In genomic region chr17:18208092-18208491, GRCh38 we compare ENCODE assay signal across 25 cellular contexts.
"Had no signal": no experiment of that assay in that cellular context is flagged by ENCODE, and none has a peak within 500 bp of the region (broad histone marks: within the 10 kb centered on the region; RNA-seq: fewer than 3 reads in every experiment).

No MANE protein-coding gene starts in this region.

- H3K4me1 Mint-ChIP-seq: activated B cell treated with CpG ODN at 0.5 μM for 24 hours; activated T-helper 17 cell treated with anti-CD3 and anti-CD28 coated beads, Interleukin-2, amount 50 U/mL, for 72 hours had no signal

- DNase-seq: activated B cell treated with CpG ODN at 0.5 μM for 24 hours; activated CD4-positive, alpha-beta T cell treated with anti-CD3 and anti-CD28 coated beads for 48 hours; activated CD4-positive, alpha-beta T cell treated with anti-CD3 and anti-CD28 coated beads, Interleukin-2, amount 50 U/mL, for 1 hour; activated CD4-positive, alpha-beta T cell treated with anti-CD3 and anti-CD28 coated beads, Interleukin-2, amount 50 U/mL, for 48 hours; activated CD8-positive, alpha-beta memory T cell treated with anti-CD3 and anti-CD28 coated beads for 24 hours; activated CD8-positive, alpha-beta T cell treated with anti-CD3 and anti-CD28 coated beads for 36 hours; activated effector memory CD4-positive, alpha-beta T cell treated with Interleukin-2 at 50 U/mL for 16 hours; activated gamma-delta T cell treated with Interleukin-2 at 50 U/mL for 16 hours; activated naive CD4-positive, alpha-beta T cell treated with anti-CD3 and anti-CD28 coated beads for 36 hours; activated naive CD8-positive, alpha-beta T cell treated with anti-CD3 and anti-CD28 coated beads, Interleukin-2, amount 10 ng/mL, durations not matched to agents 7 days and 5 days; activated T-cell treated with anti-CD3 and anti-CD28 coated beads, Interleukin-2, amount 50 U/mL, for 4 hours; central memory CD4-positive, alpha-beta T cell; dorsolateral prefrontal cortex; effector memory CD4-positive, alpha-beta T cell; esophagus squamous epithelium; head of caudate nucleus; T-helper 17 cell; T1000; WERI-Rb-1 had no signal

- H3K9me3 Mint-ChIP-seq: activated B cell treated with CpG ODN at 0.5 μM for 24 hours; activated CD8-positive, alpha-beta T cell treated with anti-CD3 and anti-CD28 coated beads for 36 hours; activated naive CD4-positive, alpha-beta T cell treated with anti-CD3 and anti-CD28 coated beads for 36 hours; activated naive CD4-positive, alpha-beta T cell treated with anti-CD3 and anti-CD28 coated beads, Interleukin-2, amount 50 U/mL, for 24 hours; activated naive CD8-positive, alpha-beta T cell treated with anti-CD3 and anti-CD28 coated beads, Interleukin-2, amount 10 ng/mL, durations not matched to agents 7 days and 5 days; activated T-cell treated with anti-CD3 and anti-CD28 coated beads, Interleukin-2, amount 50 U/mL, for 4 hours; activated T-helper 17 cell treated with anti-CD3 and anti-CD28 coated beads, Interleukin-2, amount 50 U/mL, for 72 hours; brain; dendritic cell treated with granulocyte-macrophage colony-stimulating factor and Interleukin-4, amounts not matched to agents 40 ng/mL and 50 ng/mL, for 4 days; T-helper 2 cell treated with Interferon-gamma antibody and Interleukin-4, amounts not matched to agents 5 μg/mL and 100 μg/mL, for 36 hours had no signal

- H3K27ac Mint-ChIP-seq: activated B cell treated with CpG ODN at 0.5 μM for 24 hours; activated CD8-positive, alpha-beta T cell treated with anti-CD3 and anti-CD28 coated beads for 36 hours; activated naive CD4-positive, alpha-beta T cell treated with anti-CD3 and anti-CD28 coated beads for 36 hours; activated naive CD8-positive, alpha-beta T cell treated with anti-CD3 and anti-CD28 coated beads, Interleukin-2, amount 10 ng/mL, durations not matched to agents 7 days and 5 days; dendritic cell treated with granulocyte-macrophage colony-stimulating factor and Interleukin-4, amounts not matched to agents 40 ng/mL and 50 ng/mL, for 4 days; T-helper 17 cell; T-helper 2 cell treated with Interferon-gamma antibody and Interleukin-4, amounts not matched to agents 5 μg/mL and 100 μg/mL, for 36 hours had no signal

- H3K27me3 Mint-ChIP-seq: activated B cell treated with CpG ODN at 0.5 μM for 24 hours; activated CD8-positive, alpha-beta T cell treated with anti-CD3 and anti-CD28 coated beads for 36 hours; activated naive CD4-positive, alpha-beta T cell treated with anti-CD3 and anti-CD28 coated beads, Interleukin-2, amount 50 U/mL, for 24 hours; activated naive CD8-positive, alpha-beta T cell treated with anti-CD3 and anti-CD28 coated beads, Interleukin-2, amount 10 ng/mL, durations not matched to agents 7 days and 5 days; activated T-helper 17 cell treated with anti-CD3 and anti-CD28 coated beads, Interleukin-2, amount 50 U/mL, for 72 hours; brain; dendritic cell treated with granulocyte-macrophage colony-stimulating factor and Interleukin-4, amounts not matched to agents 40 ng/mL and 50 ng/mL, for 4 days; T-helper 17 cell had no signal

- ATAC-seq: activated CD4-positive, CD25-positive, alpha-beta regulatory T cell treated with anti-CD3 and anti-CD28 coated beads, Interleukin-2, amount 50 U/mL, for 24 hours; activated CD8-positive, alpha-beta T cell treated with anti-CD3 and anti-CD28 coated beads for 36 hours; activated T-cell treated with anti-CD3 and anti-CD28 coated beads, Interleukin-2, amount 50 U/mL, for 4 hours; activated T-helper 17 cell treated with anti-CD3 and anti-CD28 coated beads, Interleukin-2, amount 50 U/mL, for 72 hours; T-helper 17 cell had no signal

- H3K4me3 Mint-ChIP-seq: activated B cell treated with CpG ODN at 0.5 μM for 24 hours; activated CD8-positive, alpha-beta T cell treated with anti-CD3 and anti-CD28 coated beads for 36 hours; activated naive CD4-positive, alpha-beta T cell treated with anti-CD3 and anti-CD28 coated beads for 36 hours; activated naive CD4-positive, alpha-beta T cell treated with anti-CD3 and anti-CD28 coated beads, Interleukin-2, amount 50 U/mL, for 24 hours; activated naive CD8-positive, alpha-beta T cell treated with anti-CD3 and anti-CD28 coated beads, Interleukin-2, amount 10 ng/mL, durations not matched to agents 7 days and 5 days; activated T-cell treated with anti-CD3 and anti-CD28 coated beads, Interleukin-2, amount 50 U/mL, for 4 hours; activated T-helper 17 cell treated with anti-CD3 and anti-CD28 coated beads, Interleukin-2, amount 50 U/mL, for 72 hours; brain; dendritic cell treated with granulocyte-macrophage colony-stimulating factor and Interleukin-4, amounts not matched to agents 40 ng/mL and 50 ng/mL, for 4 days; T-helper 17 cell; T-helper 2 cell treated with Interferon-gamma antibody and Interleukin-4, amounts not matched to agents 5 μg/mL and 100 μg/mL, for 36 hours had no signal
